ENCODE assay signal across 1 cellular context in genomic region chr16:6177781-6178180, GRCh38.
TF ChIP-seq lines count a peak whose summit lies in the region.

No MANE protein-coding gene starts in this region.

TF ChIP-seq in WTC11, 78 proteins besides CTCF, POLR2A, EP300 and RAD21 (continued from another document):
- TF ChIP-seq ZBTB43 (CRISPR knock-in tag; IDR thresholded peaks at IDR 0.05) (no peak), ESRRA (CRISPR knock-in tag; IDR thresholded peaks at IDR 0.05; ENCODE audit: borderline replicate concordance) (no peak), ZNF396 (CRISPR knock-in tag; IDR thresholded peaks at IDR 0.05; ENCODE audit: borderline replicate concordance) (no peak), ZNF219 (CRISPR knock-in tag; IDR thresholded peaks at IDR 0.05; ENCODE audit: borderline replicate concordance) (no peak), SMAD4 (CRISPR knock-in tag; IDR thresholded peaks at IDR 0.05) (no peak)
- TF ChIP-seq, protein P1, sequence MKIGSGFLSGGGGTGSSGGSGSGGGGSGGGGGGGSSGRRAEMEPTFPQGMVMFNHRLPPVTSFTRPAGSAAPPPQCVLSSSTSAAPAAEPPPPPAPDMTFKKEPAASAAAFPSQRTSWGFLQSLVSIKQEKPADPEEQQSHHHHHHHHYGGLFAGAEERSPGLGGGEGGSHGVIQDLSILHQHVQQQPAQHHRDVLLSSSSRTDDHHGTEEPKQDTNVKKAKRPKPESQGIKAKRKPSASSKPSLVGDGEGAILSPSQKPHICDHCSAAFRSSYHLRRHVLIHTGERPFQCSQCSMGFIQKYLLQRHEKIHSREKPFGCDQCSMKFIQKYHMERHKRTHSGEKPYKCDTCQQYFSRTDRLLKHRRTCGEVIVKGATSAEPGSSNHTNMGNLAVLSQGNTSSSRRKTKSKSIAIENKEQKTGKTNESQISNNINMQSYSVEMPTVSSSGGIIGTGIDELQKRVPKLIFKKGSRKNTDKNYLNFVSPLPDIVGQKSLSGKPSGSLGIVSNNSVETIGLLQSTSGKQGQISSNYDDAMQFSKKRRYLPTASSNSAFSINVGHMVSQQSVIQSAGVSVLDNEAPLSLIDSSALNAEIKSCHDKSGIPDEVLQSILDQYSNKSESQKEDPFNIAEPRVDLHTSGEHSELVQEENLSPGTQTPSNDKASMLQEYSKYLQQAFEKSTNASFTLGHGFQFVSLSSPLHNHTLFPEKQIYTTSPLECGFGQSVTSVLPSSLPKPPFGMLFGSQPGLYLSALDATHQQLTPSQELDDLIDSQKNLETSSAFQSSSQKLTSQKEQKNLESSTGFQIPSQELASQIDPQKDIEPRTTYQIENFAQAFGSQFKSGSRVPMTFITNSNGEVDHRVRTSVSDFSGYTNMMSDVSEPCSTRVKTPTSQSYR (CRISPR knock-in tag; IDR thresholded peaks at IDR 0.05): no peak
- TF ChIP-seq, protein P2, sequence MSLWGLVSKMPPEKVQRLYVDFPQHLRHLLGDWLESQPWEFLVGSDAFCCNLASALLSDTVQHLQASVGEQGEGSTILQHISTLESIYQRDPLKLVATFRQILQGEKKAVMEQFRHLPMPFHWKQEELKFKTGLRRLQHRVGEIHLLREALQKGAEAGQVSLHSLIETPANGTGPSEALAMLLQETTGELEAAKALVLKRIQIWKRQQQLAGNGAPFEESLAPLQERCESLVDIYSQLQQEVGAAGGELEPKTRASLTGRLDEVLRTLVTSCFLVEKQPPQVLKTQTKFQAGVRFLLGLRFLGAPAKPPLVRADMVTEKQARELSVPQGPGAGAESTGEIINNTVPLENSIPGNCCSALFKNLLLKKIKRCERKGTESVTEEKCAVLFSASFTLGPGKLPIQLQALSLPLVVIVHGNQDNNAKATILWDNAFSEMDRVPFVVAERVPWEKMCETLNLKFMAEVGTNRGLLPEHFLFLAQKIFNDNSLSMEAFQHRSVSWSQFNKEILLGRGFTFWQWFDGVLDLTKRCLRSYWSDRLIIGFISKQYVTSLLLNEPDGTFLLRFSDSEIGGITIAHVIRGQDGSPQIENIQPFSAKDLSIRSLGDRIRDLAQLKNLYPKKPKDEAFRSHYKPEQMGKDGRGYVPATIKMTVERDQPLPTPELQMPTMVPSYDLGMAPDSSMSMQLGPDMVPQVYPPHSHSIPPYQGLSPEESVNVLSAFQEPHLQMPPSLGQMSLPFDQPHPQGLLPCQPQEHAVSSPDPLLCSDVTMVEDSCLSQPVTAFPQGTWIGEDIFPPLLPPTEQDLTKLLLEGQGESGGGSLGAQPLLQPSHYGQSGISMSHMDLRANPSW (CRISPR knock-in tag; conservative IDR thresholded peaks at IDR 0.05; ENCODE audit: low read depth): no peak
- TF ChIP-seq, protein P3, sequence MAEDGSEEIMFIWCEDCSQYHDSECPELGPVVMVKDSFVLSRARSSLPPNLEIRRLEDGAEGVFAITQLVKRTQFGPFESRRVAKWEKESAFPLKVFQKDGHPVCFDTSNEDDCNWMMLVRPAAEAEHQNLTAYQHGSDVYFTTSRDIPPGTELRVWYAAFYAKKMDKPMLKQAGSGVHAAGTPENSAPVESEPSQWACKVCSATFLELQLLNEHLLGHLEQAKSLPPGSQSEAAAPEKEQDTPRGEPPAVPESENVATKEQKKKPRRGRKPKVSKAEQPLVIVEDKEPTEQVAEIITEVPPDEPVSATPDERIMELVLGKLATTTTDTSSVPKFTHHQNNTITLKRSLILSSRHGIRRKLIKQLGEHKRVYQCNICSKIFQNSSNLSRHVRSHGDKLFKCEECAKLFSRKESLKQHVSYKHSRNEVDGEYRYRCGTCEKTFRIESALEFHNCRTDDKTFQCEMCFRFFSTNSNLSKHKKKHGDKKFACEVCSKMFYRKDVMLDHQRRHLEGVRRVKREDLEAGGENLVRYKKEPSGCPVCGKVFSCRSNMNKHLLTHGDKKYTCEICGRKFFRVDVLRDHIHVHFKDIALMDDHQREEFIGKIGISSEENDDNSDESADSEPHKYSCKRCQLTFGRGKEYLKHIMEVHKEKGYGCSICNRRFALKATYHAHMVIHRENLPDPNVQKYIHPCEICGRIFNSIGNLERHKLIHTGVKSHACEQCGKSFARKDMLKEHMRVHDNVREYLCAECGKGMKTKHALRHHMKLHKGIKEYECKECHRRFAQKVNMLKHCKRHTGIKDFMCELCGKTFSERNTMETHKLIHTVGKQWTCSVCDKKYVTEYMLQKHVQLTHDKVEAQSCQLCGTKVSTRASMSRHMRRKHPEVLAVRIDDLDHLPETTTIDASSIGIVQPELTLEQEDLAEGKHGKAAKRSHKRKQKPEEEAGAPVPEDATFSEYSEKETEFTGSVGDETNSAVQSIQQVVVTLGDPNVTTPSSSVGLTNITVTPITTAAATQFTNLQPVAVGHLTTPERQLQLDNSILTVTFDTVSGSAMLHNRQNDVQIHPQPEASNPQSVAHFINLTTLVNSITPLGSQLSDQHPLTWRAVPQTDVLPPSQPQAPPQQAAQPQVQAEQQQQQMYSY (CRISPR knock-in tag; IDR thresholded peaks at IDR 0.05): no peak
- TF ChIP-seq, protein P4, sequence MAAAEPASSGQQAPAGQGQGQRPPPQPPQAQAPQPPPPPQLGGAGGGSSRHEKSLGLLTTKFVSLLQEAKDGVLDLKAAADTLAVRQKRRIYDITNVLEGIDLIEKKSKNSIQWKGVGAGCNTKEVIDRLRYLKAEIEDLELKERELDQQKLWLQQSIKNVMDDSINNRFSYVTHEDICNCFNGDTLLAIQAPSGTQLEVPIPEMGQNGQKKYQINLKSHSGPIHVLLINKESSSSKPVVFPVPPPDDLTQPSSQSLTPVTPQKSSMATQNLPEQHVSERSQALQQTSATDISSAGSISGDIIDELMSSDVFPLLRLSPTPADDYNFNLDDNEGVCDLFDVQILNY (CRISPR knock-in tag; IDR thresholded peaks at IDR 0.05): no peak
